2 cellular contexts compared by ENCODE assay signal in genomic region chr3:49721861-49722781, GRCh38.
TF ChIP-seq lines count a peak whose summit lies in the region.

No MANE protein-coding gene starts in this region.

TF ChIP-seq in A549, 52 proteins besides CTCF, POLR2A, EP300 and RAD21 (continued from another document):
- TF ChIP-seq MAZ (IDR thresholded peaks at IDR 0.05; ENCODE audit: borderline replicate concordance, low read depth, low read length) (no peak), BCL3 (IDR thresholded peaks at IDR 0.05) (no peak), EHF (CRISPR knock-in tag; IDR thresholded peaks at IDR 0.05) (no peak), USF2 (IDR thresholded peaks at IDR 0.05) (no peak), MAX (IDR thresholded peaks at IDR 0.05) (no peak), RARB (CRISPR knock-in tag; IDR thresholded peaks at IDR 0.05) (no peak), JUN (IDR thresholded peaks at IDR 0.05) (no peak), FOSL2 (IDR thresholded peaks at IDR 0.05) (no peak), FOSL2 (CRISPR knock-in tag; IDR thresholded peaks at IDR 0.05) (no peak), CBX8 (IDR thresholded peaks at IDR 0.05) (no peak), HEYL (CRISPR knock-in tag; IDR thresholded peaks at IDR 0.05) (no peak), SREBF2 (IDR thresholded peaks at IDR 0.05) (no peak)

TF ChIP-seq in HCT116, 20 proteins besides CTCF, POLR2A, EP300 and RAD21 (continued from another document):
- TF ChIP-seq, protein P1, sequence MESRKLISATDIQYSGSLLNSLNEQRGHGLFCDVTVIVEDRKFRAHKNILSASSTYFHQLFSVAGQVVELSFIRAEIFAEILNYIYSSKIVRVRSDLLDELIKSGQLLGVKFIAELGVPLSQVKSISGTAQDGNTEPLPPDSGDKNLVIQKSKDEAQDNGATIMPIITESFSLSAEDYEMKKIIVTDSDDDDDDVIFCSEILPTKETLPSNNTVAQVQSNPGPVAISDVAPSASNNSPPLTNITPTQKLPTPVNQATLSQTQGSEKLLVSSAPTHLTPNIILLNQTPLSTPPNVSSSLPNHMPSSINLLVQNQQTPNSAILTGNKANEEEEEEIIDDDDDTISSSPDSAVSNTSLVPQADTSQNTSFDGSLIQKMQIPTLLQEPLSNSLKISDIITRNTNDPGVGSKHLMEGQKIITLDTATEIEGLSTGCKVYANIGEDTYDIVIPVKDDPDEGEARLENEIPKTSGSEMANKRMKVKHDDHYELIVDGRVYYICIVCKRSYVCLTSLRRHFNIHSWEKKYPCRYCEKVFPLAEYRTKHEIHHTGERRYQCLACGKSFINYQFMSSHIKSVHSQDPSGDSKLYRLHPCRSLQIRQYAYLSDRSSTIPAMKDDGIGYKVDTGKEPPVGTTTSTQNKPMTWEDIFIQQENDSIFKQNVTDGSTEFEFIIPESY (IDR thresholded peaks at IDR 0.05; ENCODE audit: extremely low read depth, insufficient replicate concordance, low read length): no peak
- no peak for TF ChIP-seq EZH2 (IDR thresholded peaks at IDR 0.05)
